ENCODE assay signal across 15 cellular contexts in the genomic region with DNA sequence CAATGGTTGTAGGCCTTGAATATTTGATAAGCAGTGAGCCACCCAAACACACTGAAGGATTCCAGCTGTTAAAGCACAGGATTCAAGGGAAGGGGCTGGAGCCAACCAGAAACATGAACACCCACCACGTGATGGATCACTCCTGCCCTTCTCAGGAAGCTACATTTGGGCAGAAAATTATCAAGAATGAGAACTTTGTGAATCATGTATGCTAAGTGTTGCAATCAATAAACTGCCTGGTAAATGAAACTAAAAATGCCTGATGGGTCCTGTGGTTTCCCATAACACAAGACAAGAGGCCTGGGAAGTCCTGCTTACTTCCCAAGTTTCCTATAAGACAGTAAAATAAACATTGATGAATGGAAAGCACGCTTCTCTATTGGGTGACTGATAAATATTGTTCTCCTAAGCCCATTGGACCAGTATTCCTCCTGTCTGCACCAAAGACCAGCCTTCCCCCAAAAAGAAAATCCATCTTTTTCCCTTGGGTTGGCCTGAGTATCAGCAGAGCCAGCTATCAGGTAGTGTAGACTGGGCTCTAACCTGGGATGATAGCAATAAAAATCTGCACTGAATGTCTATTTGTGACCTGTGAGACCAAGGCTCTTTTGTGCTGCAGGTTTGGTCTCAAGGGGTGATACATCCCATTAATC.
DNase-seq lines count a peak whose midpoint lies in the region; ATAC-seq and TF ChIP-seq lines count a peak whose summit lies in the region.
"Had no signal": no experiment of that assay in that cellular context is flagged by ENCODE, and none has a peak within 500 bp of the region (broad histone marks: within the 10 kb centered on the region; RNA-seq: fewer than 3 reads in every experiment).

No MANE protein-coding gene starts in this region.

- H3K4me1 ChIP-seq in lung (ENCODE audit: control insufficient read depth in 2 of 2, insufficient read depth in 2 of 2, low read length in 2 of 2), result peaks cover 2 to 10% of the 10 kb centered on the region in 2 donors

- H3K27me3 ChIP-seq in AG04450 (ENCODE audit: control insufficient read depth, insufficient read depth, low read length) (no peaks in the 10 kb centered on the region), lung (ENCODE audit: control insufficient read depth, insufficient read depth) (no peaks in the 10 kb centered on the region)
- H3K27me3 ChIP-seq: hepatocyte, SJSA1 had no signal

- H3K36me3 ChIP-seq in lung (ENCODE audit: control insufficient read depth in 2 of 2, insufficient read depth in 2 of 2, low read length in 2 of 2), result peaks cover 7 to 29% of the 10 kb centered on the region in 2 donors

- CTCF ChIA-PET in AG04450 (lab: Charles Lee), result no interaction called here

- peaks cover 24% of the 10 kb centered on the region for H3K27me3 Mint-ChIP-seq in HFFc6 (ENCODE audit: insufficient read depth)
- H3K27me3 Mint-ChIP-seq: naive B cell had no signal

- peak overlapping the region; percentile 22 for H3K27ac Mint-ChIP-seq in HFFc6
- H3K27ac Mint-ChIP-seq: activated T-cell treated with anti-CD3 and anti-CD28 coated beads, Interleukin-2, amount 50 U/mL, for 72 hours had no signal

- DNase-seq in AG04450 (ENCODE audit: low read depth, low spot score) (peak; percentile 20), HFFc6 (no peak), cardiac fibroblast (ENCODE audit: low read depth in 2 of 2) (peak; percentile 86 to 92), lung (ENCODE audit: low spot score) (no peak), COLO829 (ENCODE audit: low spot score) (no peak), NOMO-1 treated with dmso at 0.1 percent for 144 hours (lab: John Stamatoyannopoulos, UW; ENCODE audit: unreplicated experiment) (no peak), NCI-H82 treated with DMSO at 0.1 percent for 48 hours (lab: John Stamatoyannopoulos, UW; ENCODE audit: unreplicated experiment) (no peak)
- DNase-seq: activated T-cell treated with anti-CD3 and anti-CD28 coated beads, Interleukin-2, amount 50 U/mL, for 72 hours; naive B cell; NCI-H1092; NK-92 treated with Interleukin-12 subunit alpha and Interleukin-12 subunit beta, amount 100 ng/mL, for 24 hours had no signal

- H3K36me3 Mint-ChIP-seq in HFFc6 (ENCODE audit: low read depth), result peaks cover 47% of the 10 kb centered on the region

- 34 to 38% methylated on average over 2 of the region's 2 CpGs for WGBS in lung, 2 donors

- no peaks in the 10 kb centered on the region; the same call in 1 of the 2 replicates for H3K9me3 Mint-ChIP-seq in HFFc6

- peak; percentile 42 for ATAC-seq in lung (ENCODE audit: insufficient read depth, low FRiP score)
- no peak for ATAC-seq in GM18907 (IDR thresholded peaks at IDR 0.05; ENCODE audit: unreplicated experiment)
- ATAC-seq: activated T-cell treated with anti-CD3 and anti-CD28 coated beads, Interleukin-2, amount 50 U/mL, for 72 hours had no signal

- H3K4me1 Mint-ChIP-seq in HFFc6 (ENCODE audit: low read depth), result peaks cover 56% of the 10 kb centered on the region
- H3K4me1 Mint-ChIP-seq: naive B cell had no signal

- POLR2A ChIA-PET in AG04450 (lab: Yijun Ruan, JAX), result no interaction called here

- no peak overlapping the region for H3K27ac ChIP-seq in AG04450 (ENCODE audit: low read depth, low read length)
- H3K27ac ChIP-seq in lung (ENCODE audit: low read depth in 1 of 2, low read length in 1 of 2), result peak overlapping the region in 1 of 2 donors; percentile 36
- H3K27ac ChIP-seq: hepatocyte, SJSA1 had no signal

- TF ChIP-seq CTCF in AG04450 (IDR thresholded peaks at IDR 0.05; ENCODE audit: low read depth, low read length) (no peak), HFFc6 (IDR thresholded peaks at IDR 0.05) (no peak), cardiac fibroblast (IDR thresholded peaks at IDR 0.05; ENCODE audit: low read depth, low read length) (no peak), lung (IDR thresholded peaks at IDR 0.05; ENCODE audit: control extremely low read depth, extremely low read depth) (no peak)

- no peak overlapping the region; the same call in 1 of the 2 replicates for H3K4me3 Mint-ChIP-seq in HFFc6
- H3K4me3 Mint-ChIP-seq: activated T-cell treated with anti-CD3 and anti-CD28 coated beads, Interleukin-2, amount 50 U/mL, for 72 hours; naive B cell had no signal

- H3K4me3 ChIP-seq in AG04450 (ENCODE audit: low read depth, low read length), result no peak overlapping the region
- no peak overlapping the region for H3K4me3 ChIP-seq in cardiac fibroblast (replicated peaks in 1 of 2; ENCODE audit: low read depth in 2 of 2, low read length in 2 of 2)
- H3K4me3 ChIP-seq in lung, result no peak overlapping the region
- H3K4me3 ChIP-seq: coronary artery, hepatocyte, SJSA1 had no signal

- H3K9me3 ChIP-seq in AG04450 (ENCODE audit: control insufficient read depth, insufficient read depth, low read length) (no peaks in the 10 kb centered on the region), lung (ENCODE audit: control insufficient read depth in 2 of 2, insufficient read depth in 1 of 2, low read length in 1 of 2) (no peaks in the 10 kb centered on the region)
- H3K9me3 ChIP-seq: SJSA1 had no signal

Comparison
In these comparisons a context has a peak if more than half of its experiments do, and no peak if none do; other contexts are left out.
1. DNase-seq: peak in AG04450 (single experiment) and cardiac fibroblast (2 of 2); none in HFFc6 (single experiment), lung (single experiment), COLO829 (single experiment), NOMO-1 treated with dmso at 0.1 percent for 144 hours (single experiment) and NCI-H82 treated with DMSO at 0.1 percent for 48 hours (single experiment).